In genomic region chr10:79488303-79488702, GRCh38 we compare ENCODE assay signal across 9 cellular contexts. TPM values are rescaled to one million over a fixed set of nuclear protein-coding genes. Genes with fewer than 3 reads are reported as not detected.
A peak's percentile ranks its signal among the peaks of the same experiment; 100 is the strongest.
DNase-seq lines count a peak whose midpoint lies in the region; ATAC-seq and TF ChIP-seq lines count a peak whose summit lies in the region.
"Had no signal": no experiment of that assay in that cellular context is flagged by ENCODE, and none has a peak within 500 bp of the region (broad histone marks: within the 10 kb centered on the region; RNA-seq: fewer than 3 reads in every experiment).

No MANE protein-coding gene starts in this region.

- H3K27ac ChIP-seq in ACC112 (ENCODE audit: low read depth, low read length) (peak overlapping the region; percentile 71), OCI-LY7 (ENCODE audit: low read depth, low read length, poor library complexity, severe bottlenecking) (no peak overlapping the region), mucosa of rectum (ENCODE audit: low read depth in 2 of 2, low read length in 2 of 2) (peak overlapping the region; percentile 25 to 38)

- POLR2A ChIA-PET in OCI-LY7 (lab: Charles Lee): no interaction called here

- H3K27ac Mint-ChIP-seq in activated naive CD8-positive, alpha-beta T cell treated with anti-CD3 and anti-CD28 coated beads, Interleukin-2, amount 50 U/mL, for 24 hours: no peak overlapping the region

- no peak overlapping the region for H3K4me3 Mint-ChIP-seq in activated naive CD8-positive, alpha-beta T cell treated with anti-CD3 and anti-CD28 coated beads, Interleukin-2, amount 50 U/mL, for 24 hours

- H3K9ac ChIP-seq in mucosa of rectum (ENCODE audit: low read depth in 1 of 2, low read length in 2 of 2): no peak overlapping the region

- H3K4me1 ChIP-seq in ACC112 (ENCODE audit: control insufficient read depth, insufficient read depth, low read length, unreplicated experiment): peaks cover 25% of the 10 kb centered on the region
- H3K4me1 ChIP-seq in OCI-LY7 (ENCODE audit: insufficient read depth, low read length, poor library complexity, severe bottlenecking): no peaks in the 10 kb centered on the region
- no peaks in the 10 kb centered on the region for H3K4me1 ChIP-seq in mucosa of rectum (ENCODE audit: control insufficient read depth in 2 of 2, insufficient read depth in 2 of 2, low read length in 2 of 2)

- H3K9me3 Mint-ChIP-seq in activated naive CD8-positive, alpha-beta T cell treated with anti-CD3 and anti-CD28 coated beads, Interleukin-2, amount 50 U/mL, for 24 hours: no peaks in the 10 kb centered on the region

- peak overlapping the region; percentile 13; the same call in 1 of the 2 replicates for H3K4me3 ChIP-seq in ACC112 (ENCODE audit: low read depth, low read length)
- H3K4me3 ChIP-seq in OCI-LY7 (ENCODE audit: low read depth, low read length, poor library complexity, severe bottlenecking): no peak overlapping the region
- H3K4me3 ChIP-seq in mucosa of rectum (ENCODE audit: low read length in 2 of 2): no peak overlapping the region

- H3K27me3 ChIP-seq in ACC112 (ENCODE audit: insufficient read depth, low read length) (no peaks in the 10 kb centered on the region), mucosa of rectum (ENCODE audit: control insufficient read depth in 2 of 2, insufficient read depth in 2 of 2, low read length in 2 of 2) (no peaks in the 10 kb centered on the region)

- H2AFZ ChIP-seq in ACC112 (ENCODE audit: low read length, unreplicated experiment) (peak overlapping the region; percentile 85), OCI-LY7 (ENCODE audit: low read length) (peak overlapping the region; percentile 2; the same call in 1 of the 2 replicates)

- H3K79me2 ChIP-seq in ACC112 (ENCODE audit: control insufficient read depth, insufficient read depth, low read length, unreplicated experiment) (no peaks in the 10 kb centered on the region), OCI-LY7 (ENCODE audit: insufficient read depth, low read depth, low read length) (no peaks in the 10 kb centered on the region)

- H3K36me3 Mint-ChIP-seq in activated naive CD8-positive, alpha-beta T cell treated with anti-CD3 and anti-CD28 coated beads, Interleukin-2, amount 50 U/mL, for 24 hours (ENCODE audit: low read depth): no peaks in the 10 kb centered on the region

- H3K9me2 ChIP-seq in OCI-LY7 (ENCODE audit: insufficient read depth, low read length): no peaks in the 10 kb centered on the region

- BruUV-seq in OCI-LY7 (replicated peaks; lab: Mats Ljungman, UMichigan): no TSS peak

- intact Hi-C loops in OCI-LY7 (cut with micrococcal nuclease; ENCODE audit: unreplicated experiment): no loop called here

- no peaks in the 10 kb centered on the region for H3K9me3 ChIP-seq in OCI-LY7 (ENCODE audit: low read length)
- no peaks in the 10 kb centered on the region for H3K9me3 ChIP-seq in mucosa of rectum (ENCODE audit: control insufficient read depth in 2 of 2, low read length in 2 of 2)

- H3K27me3 Mint-ChIP-seq in activated naive CD8-positive, alpha-beta T cell treated with anti-CD3 and anti-CD28 coated beads, Interleukin-2, amount 50 U/mL, for 24 hours: no peaks in the 10 kb centered on the region

- CTCF ChIA-PET in OCI-LY7 (lab: Charles Lee; ENCODE audit: unreplicated experiment): no interaction called here

- DNase-seq in OCI-LY7 (ENCODE audit: low spot score): no peak
- DNase-seq in fibroblast of gingiva (ENCODE audit: low read depth): peak; percentile 88
- DNase-seq in activated naive CD8-positive, alpha-beta T cell treated with anti-CD3 and anti-CD28 coated beads, Interleukin-2, amount 50 U/mL, for 24 hours: no peak
- DNase-seq in NCI-H2081 (lab: John Stamatoyannopoulos, UW): no peak
- DNase-seq in NCI-H2107 treated with DMSO at 0.1 percent for 48 hours (lab: John Stamatoyannopoulos, UW; ENCODE audit: unreplicated experiment): no peak
- DNase-seq: NCI-H774 had no signal

- H3K36me3 ChIP-seq in ACC112 (ENCODE audit: insufficient read depth, low read length) (no peaks in the 10 kb centered on the region), OCI-LY7 (ENCODE audit: insufficient read depth, low read length) (no peaks in the 10 kb centered on the region), mucosa of rectum (ENCODE audit: control insufficient read depth in 2 of 2, insufficient read depth in 2 of 2, low read length in 2 of 2) (no peaks in the 10 kb centered on the region)

- H4K20me1 ChIP-seq in OCI-LY7 (ENCODE audit: insufficient read depth, low read length): no peaks in the 10 kb centered on the region

- ATAC-seq in HG03354 (IDR thresholded peaks at IDR 0.05; ENCODE audit: poor library complexity, severe bottlenecking, unreplicated experiment): no peak
- ATAC-seq in activated naive CD8-positive, alpha-beta T cell treated with anti-CD3 and anti-CD28 coated beads, Interleukin-2, amount 50 U/mL, for 24 hours: no peak

- H3K4me2 ChIP-seq in OCI-LY7 (ENCODE audit: low read length): no peak overlapping the region

- no peak for TF ChIP-seq CTCF in OCI-LY7 (conservative IDR thresholded peaks at IDR 0.05; ENCODE audit: low read length)

- no peaks in the 10 kb centered on the region for H3K4me1 Mint-ChIP-seq in activated naive CD8-positive, alpha-beta T cell treated with anti-CD3 and anti-CD28 coated beads, Interleukin-2, amount 50 U/mL, for 24 hours

RNA-seq across cellular contexts. Expression of gene EIF5AL1, which starts 24.0 kb away (rescaled TPM):
- total RNA-seq in OCI-LY7 (2014; rRNA removed; shearing (Covaris generic)): 0.38 and 0.39 TPM in 2 replicates
- total RNA-seq in OCI-LY7 (2022): 1.5 and 1.8 TPM in 2 replicates

RNA-seq across cellular contexts. Expression of gene ZCCHC24, which starts 42.9 kb away (rescaled TPM):
- total RNA-seq in OCI-LY7 (2014; rRNA removed; shearing (Covaris generic)): 0.95 and 0.98 TPM in 2 replicates
- total RNA-seq in OCI-LY7 (2022): 2.2 and 3.7 TPM in 2 replicates
